ENCODE assay signal across 1 cellular context in the genomic region with DNA sequence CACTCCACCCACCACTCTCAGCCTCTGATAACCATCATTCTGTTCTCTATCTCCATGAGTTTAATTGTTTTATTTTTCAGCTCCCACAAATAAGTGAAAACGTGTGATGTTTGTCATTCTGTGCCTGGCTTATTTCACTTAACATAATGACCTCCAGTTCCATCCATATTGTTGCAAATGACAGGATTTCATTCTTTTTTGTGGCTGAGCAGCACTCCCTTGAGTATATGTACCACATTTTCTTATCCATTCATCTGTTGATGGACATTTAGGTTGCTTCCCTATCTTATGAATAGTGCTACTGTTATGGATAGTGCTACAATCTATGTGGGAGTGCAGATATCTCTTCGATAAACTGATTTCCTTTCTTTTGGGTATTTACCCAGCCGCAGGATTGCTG.
TF ChIP-seq lines count a peak whose summit lies in the region.

No MANE protein-coding gene starts in this region.

TF ChIP-seq in GM23338, 12 proteins besides CTCF, POLR2A, EP300 and RAD21 (continued from another document):
- TF ChIP-seq, protein P1, sequence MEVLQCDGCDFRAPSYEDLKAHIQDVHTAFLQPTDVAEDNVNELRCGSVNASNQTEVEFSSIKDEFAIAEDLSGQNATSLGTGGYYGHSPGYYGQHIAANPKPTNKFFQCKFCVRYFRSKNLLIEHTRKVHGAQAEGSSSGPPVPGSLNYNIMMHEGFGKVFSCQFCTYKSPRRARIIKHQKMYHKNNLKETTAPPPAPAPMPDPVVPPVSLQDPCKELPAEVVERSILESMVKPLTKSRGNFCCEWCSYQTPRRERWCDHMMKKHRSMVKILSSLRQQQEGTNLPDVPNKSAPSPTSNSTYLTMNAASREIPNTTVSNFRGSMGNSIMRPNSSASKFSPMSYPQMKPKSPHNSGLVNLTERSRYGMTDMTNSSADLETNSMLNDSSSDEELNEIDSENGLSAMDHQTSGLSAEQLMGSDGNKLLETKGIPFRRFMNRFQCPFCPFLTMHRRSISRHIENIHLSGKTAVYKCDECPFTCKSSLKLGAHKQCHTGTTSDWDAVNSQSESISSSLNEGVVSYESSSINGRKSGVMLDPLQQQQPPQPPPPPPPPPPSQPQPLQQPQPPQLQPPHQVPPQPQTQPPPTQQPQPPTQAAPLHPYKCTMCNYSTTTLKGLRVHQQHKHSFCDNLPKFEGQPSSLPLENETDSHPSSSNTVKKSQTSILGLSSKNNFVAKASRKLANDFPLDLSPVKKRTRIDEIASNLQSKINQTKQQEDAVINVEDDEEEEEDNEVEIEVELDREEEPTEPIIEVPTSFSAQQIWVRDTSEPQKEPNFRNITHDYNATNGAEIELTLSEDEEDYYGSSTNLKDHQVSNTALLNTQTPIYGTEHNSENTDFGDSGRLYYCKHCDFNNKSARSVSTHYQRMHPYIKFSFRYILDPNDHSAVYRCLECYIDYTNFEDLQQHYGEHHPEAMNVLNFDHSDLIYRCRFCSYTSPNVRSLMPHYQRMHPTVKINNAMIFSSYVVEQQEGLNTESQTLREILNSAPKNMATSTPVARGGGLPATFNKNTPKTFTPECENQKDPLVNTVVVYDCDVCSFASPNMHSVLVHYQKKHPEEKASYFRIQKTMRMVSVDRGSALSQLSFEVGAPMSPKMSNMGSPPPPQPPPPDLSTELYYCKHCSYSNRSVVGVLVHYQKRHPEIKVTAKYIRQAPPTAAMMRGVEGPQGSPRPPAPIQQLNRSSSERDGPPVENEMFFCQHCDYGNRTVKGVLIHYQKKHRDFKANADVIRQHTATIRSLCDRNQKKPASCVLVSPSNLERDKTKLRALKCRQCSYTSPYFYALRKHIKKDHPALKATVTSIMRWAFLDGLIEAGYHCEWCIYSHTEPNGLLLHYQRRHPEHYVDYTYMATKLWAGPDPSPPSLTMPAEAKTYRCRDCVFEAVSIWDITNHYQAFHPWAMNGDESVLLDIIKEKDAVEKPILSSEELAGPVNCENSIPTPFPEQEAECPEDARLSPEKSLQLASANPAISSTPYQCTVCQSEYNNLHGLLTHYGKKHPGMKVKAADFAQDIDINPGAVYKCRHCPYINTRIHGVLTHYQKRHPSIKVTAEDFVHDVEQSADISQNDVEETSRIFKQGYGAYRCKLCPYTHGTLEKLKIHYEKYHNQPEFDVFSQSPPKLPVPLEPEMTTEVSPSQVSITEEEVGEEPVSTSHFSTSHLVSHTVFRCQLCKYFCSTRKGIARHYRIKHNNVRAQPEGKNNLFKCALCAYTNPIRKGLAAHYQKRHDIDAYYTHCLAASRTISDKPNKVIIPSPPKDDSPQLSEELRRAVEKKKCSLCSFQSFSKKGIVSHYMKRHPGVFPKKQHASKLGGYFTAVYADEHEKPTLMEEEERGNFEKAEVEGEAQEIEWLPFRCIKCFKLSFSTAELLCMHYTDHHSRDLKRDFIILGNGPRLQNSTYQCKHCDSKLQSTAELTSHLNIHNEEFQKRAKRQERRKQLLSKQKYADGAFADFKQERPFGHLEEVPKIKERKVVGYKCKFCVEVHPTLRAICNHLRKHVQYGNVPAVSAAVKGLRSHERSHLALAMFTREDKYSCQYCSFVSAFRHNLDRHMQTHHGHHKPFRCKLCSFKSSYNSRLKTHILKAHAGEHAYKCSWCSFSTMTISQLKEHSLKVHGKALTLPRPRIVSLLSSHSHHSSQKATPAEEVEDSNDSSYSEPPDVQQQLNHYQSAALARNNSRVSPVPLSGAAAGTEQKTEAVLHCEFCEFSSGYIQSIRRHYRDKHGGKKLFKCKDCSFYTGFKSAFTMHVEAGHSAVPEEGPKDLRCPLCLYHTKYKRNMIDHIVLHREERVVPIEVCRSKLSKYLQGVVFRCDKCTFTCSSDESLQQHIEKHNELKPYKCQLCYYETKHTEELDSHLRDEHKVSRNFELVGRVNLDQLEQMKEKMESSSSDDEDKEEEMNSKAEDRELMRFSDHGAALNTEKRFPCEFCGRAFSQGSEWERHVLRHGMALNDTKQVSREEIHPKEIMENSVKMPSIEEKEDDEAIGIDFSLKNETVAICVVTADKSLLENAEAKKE (CRISPR knock-in tag; IDR thresholded peaks at IDR 0.05) = no peak
- no peak for TF ChIP-seq ETS1 (IDR thresholded peaks at IDR 0.05)
- no peak for TF ChIP-seq NANOG (IDR thresholded peaks at IDR 0.05; ENCODE audit: borderline replicate concordance)
